Comparison of ENCODE assay signal across 15 cellular contexts in the genomic region with DNA sequence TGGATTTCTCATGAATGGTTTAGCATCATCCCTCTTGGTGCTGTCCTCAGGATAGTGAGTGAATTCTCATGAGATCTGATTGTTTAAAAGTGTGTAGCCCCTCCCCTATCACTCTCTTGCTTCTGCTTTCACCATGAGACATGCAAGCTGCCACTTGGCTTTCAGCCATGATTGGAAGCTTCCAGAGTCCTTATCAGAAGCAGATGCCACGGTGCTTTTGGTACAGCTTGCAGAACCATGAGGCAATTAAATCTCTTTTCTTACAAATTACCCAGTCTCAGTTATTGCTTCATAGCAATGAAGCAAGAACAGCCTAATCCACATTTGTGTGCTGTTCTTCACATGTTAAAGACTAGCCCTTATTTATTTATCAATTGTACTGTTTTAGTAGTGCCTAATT.
"Had no signal": no experiment of that assay in that cellular context is flagged by ENCODE, and none has a peak within 500 bp of the region (broad histone marks: within the 10 kb centered on the region; RNA-seq: fewer than 3 reads in every experiment).

No MANE protein-coding gene starts in this region.

- H3K9me3 Mint-ChIP-seq: activated naive CD8-positive, alpha-beta T cell treated with anti-CD3 and anti-CD28 coated beads, Interleukin-2, amount 10 ng/mL, durations not matched to agents 7 days and 5 days had no signal

- DNase-seq: activated CD4-positive, alpha-beta T cell treated with anti-CD3 and anti-CD28 coated beads, Interleukin-2, amount 10 ng/mL, durations not matched to agents 7 days and 5 days; activated CD4-positive, CD25-positive, alpha-beta regulatory T cell; activated CD8-positive, alpha-beta memory T cell treated with anti-CD3 and anti-CD28 coated beads, Interleukin-2, amount 50 U/mL, for 48 hours; activated gamma-delta T cell treated with Interleukin-2 at 50 U/mL for 16 hours; activated naive CD8-positive, alpha-beta T cell treated with anti-CD3 and anti-CD28 coated beads, Interleukin-2, amount 10 ng/mL, durations not matched to agents 7 days and 5 days; activated T-cell treated with anti-CD3 and anti-CD28 coated beads, Interleukin-2, amount 50 U/mL, for 72 hours; aorta; cerebellar nuclear complex; effector memory CD4-positive, alpha-beta T cell; kidney; mesendoderm; natural killer cell; thyroid gland had no signal

- H3K27me3 Mint-ChIP-seq: activated CD4-positive, alpha-beta T cell treated with anti-CD3 and anti-CD28 coated beads, Interleukin-2, amount 10 ng/mL, durations not matched to agents 7 days and 5 days; activated naive CD8-positive, alpha-beta T cell treated with anti-CD3 and anti-CD28 coated beads, Interleukin-2, amount 10 ng/mL, durations not matched to agents 7 days and 5 days; stimulated activated memory B cell treated with anti-CD40 and anti-IgM and Interleukin-4, amounts not matched to agents 10 μg/mL and 1 μg/mL and 100 μg/mL, for 72 hours had no signal

- H3K36me3 Mint-ChIP-seq: activated naive CD8-positive, alpha-beta T cell treated with anti-CD3 and anti-CD28 coated beads, Interleukin-2, amount 10 ng/mL, durations not matched to agents 7 days and 5 days; stimulated activated memory B cell treated with anti-CD40 and anti-IgM and Interleukin-4, amounts not matched to agents 10 μg/mL and 1 μg/mL and 100 μg/mL, for 72 hours had no signal

- H3K27ac Mint-ChIP-seq: activated CD4-positive, alpha-beta T cell treated with anti-CD3 and anti-CD28 coated beads, Interleukin-2, amount 10 ng/mL, durations not matched to agents 7 days and 5 days; activated naive CD8-positive, alpha-beta T cell treated with anti-CD3 and anti-CD28 coated beads, Interleukin-2, amount 10 ng/mL, durations not matched to agents 7 days and 5 days; activated T-cell treated with anti-CD3 and anti-CD28 coated beads, Interleukin-2, amount 50 U/mL, for 72 hours; natural killer cell; stimulated activated memory B cell treated with anti-CD40 and anti-IgM and Interleukin-4, amounts not matched to agents 10 μg/mL and 1 μg/mL and 100 μg/mL, for 72 hours; T-helper 2 cell treated with Interferon-gamma antibody and Interleukin-4, amounts not matched to agents 5 μg/mL and 100 μg/mL, for 36 hours had no signal

- H3K4me1 Mint-ChIP-seq: activated CD4-positive, alpha-beta T cell treated with anti-CD3 and anti-CD28 coated beads, Interleukin-2, amount 10 ng/mL, durations not matched to agents 7 days and 5 days; activated naive CD8-positive, alpha-beta T cell treated with anti-CD3 and anti-CD28 coated beads, Interleukin-2, amount 10 ng/mL, durations not matched to agents 7 days and 5 days; natural killer cell; stimulated activated memory B cell treated with anti-CD40 and anti-IgM and Interleukin-4, amounts not matched to agents 10 μg/mL and 1 μg/mL and 100 μg/mL, for 72 hours had no signal

- H3K4me3 Mint-ChIP-seq: activated CD4-positive, alpha-beta T cell treated with anti-CD3 and anti-CD28 coated beads, Interleukin-2, amount 10 ng/mL, durations not matched to agents 7 days and 5 days; activated naive CD8-positive, alpha-beta T cell treated with anti-CD3 and anti-CD28 coated beads, Interleukin-2, amount 10 ng/mL, durations not matched to agents 7 days and 5 days; activated T-cell treated with anti-CD3 and anti-CD28 coated beads, Interleukin-2, amount 50 U/mL, for 72 hours; natural killer cell; stimulated activated memory B cell treated with anti-CD40 and anti-IgM and Interleukin-4, amounts not matched to agents 10 μg/mL and 1 μg/mL and 100 μg/mL, for 72 hours; T-helper 2 cell treated with Interferon-gamma antibody and Interleukin-4, amounts not matched to agents 5 μg/mL and 100 μg/mL, for 36 hours had no signal

- ATAC-seq: activated T-cell treated with anti-CD3 and anti-CD28 coated beads, Interleukin-2, amount 50 U/mL, for 72 hours; natural killer cell; stimulated activated memory B cell treated with anti-CD40 and anti-IgM and Interleukin-4, amounts not matched to agents 10 μg/mL and 1 μg/mL and 100 μg/mL, for 72 hours had no signal
